In genomic region chr14:77607741-77608302, GRCh38 we compare ENCODE assay signal across 10 cellular contexts. TPM values are rescaled to one million over a fixed set of nuclear protein-coding genes. Genes with fewer than 3 reads are reported as not detected.
DNase-seq lines count a peak whose midpoint lies in the region; ATAC-seq and TF ChIP-seq lines count a peak whose summit lies in the region.
"Had no signal": no experiment of that assay in that cellular context is flagged by ENCODE, and none has a peak within 500 bp of the region (broad histone marks: within the 10 kb centered on the region; RNA-seq: fewer than 3 reads in every experiment).

No MANE protein-coding gene starts in this region.

- DNase-seq in left ventricle myocardium inferior (no peak), T-helper 9 cell (no peak), OCI-LY7 (ENCODE audit: low spot score) (no peak), GM10248 (ENCODE audit: extremely low spot score) (no peak)
- DNase-seq: foreskin fibroblast, PC-3 had no signal

- H3K4me3 ChIP-seq in BLaER1 (no peak overlapping the region), left ventricle myocardium inferior (no peak overlapping the region), gastroesophageal sphincter (no peak overlapping the region), OCI-LY7 (ENCODE audit: low read depth, low read length, poor library complexity, severe bottlenecking) (no peak overlapping the region)

- H3K4me1 Mint-ChIP-seq in T-helper 1 cell treated with Interleukin-12 subunit alpha and Interleukin-12 subunit beta and Interleukin-4 antibody, amounts not matched to agents 30 μg/mL and 1 μg/mL, for 36 hours (ENCODE audit: low read depth): peaks cover 46% of the 10 kb centered on the region

- intact Hi-C loops in left ventricle myocardium inferior (cut with micrococcal nuclease) (no loop called here), OCI-LY7 (cut with micrococcal nuclease; ENCODE audit: unreplicated experiment) (no loop called here)

- peak overlapping the region; percentile 75 for H3K4me3 Mint-ChIP-seq in T-helper 1 cell treated with Interleukin-12 subunit alpha and Interleukin-12 subunit beta and Interleukin-4 antibody, amounts not matched to agents 30 μg/mL and 1 μg/mL, for 36 hours

- H3K4me2 ChIP-seq in BLaER1 (peak overlapping the region; percentile 67), OCI-LY7 (ENCODE audit: low read length) (no peak overlapping the region)

- H3K9me3 Mint-ChIP-seq in T-helper 1 cell treated with Interleukin-12 subunit alpha and Interleukin-12 subunit beta and Interleukin-4 antibody, amounts not matched to agents 30 μg/mL and 1 μg/mL, for 36 hours: no peaks in the 10 kb centered on the region

- H3K27ac Mint-ChIP-seq in T-helper 1 cell treated with Interleukin-12 subunit alpha and Interleukin-12 subunit beta and Interleukin-4 antibody, amounts not matched to agents 30 μg/mL and 1 μg/mL, for 36 hours: peak overlapping the region; percentile 87

- peak overlapping the region; percentile 45 for H3K9ac ChIP-seq in BLaER1

- H3K27me3 ChIP-seq in BLaER1 (no peaks in the 10 kb centered on the region), left ventricle myocardium inferior (ENCODE audit: low read depth) (no peaks in the 10 kb centered on the region), gastroesophageal sphincter (no peaks in the 10 kb centered on the region)

- POLR2A ChIA-PET in OCI-LY7 (lab: Charles Lee): interaction anchor here (0.7 to 1.9 kb wide), 8 partner anchors 9 to 146 kb away, joined by 3 to 6 read pairs (median 5); no protein-coding TSS in a partner anchor
- POLR2A ChIA-PET in GM10248 (lab: Yijun Ruan, JAX): no interaction called here

- TF ChIP-seq CTCF in left ventricle myocardium inferior (IDR thresholded peaks at IDR 0.05; ENCODE audit: borderline replicate concordance): no peak
- no peak for TF ChIP-seq CTCF in gastroesophageal sphincter (IDR thresholded peaks at IDR 0.05)
- TF ChIP-seq CTCF in OCI-LY7 (conservative IDR thresholded peaks at IDR 0.05; ENCODE audit: low read length): no peak
- TF ChIP-seq CTCF in GM10248 (IDR thresholded peaks at IDR 0.05; ENCODE audit: control extremely low read depth, extremely low read depth, low read depth, missing control alignments): no peak

- H3K79me2 ChIP-seq in OCI-LY7 (ENCODE audit: insufficient read depth, low read depth, low read length): peaks cover 99% of the 10 kb centered on the region

- H3K9me2 ChIP-seq in OCI-LY7 (ENCODE audit: insufficient read depth, low read length): no peaks in the 10 kb centered on the region

- no TSS peak for BruUV-seq in OCI-LY7 (replicated peaks; lab: Mats Ljungman, UMichigan)

- H3K9me3 ChIP-seq in BLaER1: no peaks in the 10 kb centered on the region
- no peaks in the 10 kb centered on the region for H3K9me3 ChIP-seq in left ventricle myocardium inferior (replicated peaks)
- no peaks in the 10 kb centered on the region for H3K9me3 ChIP-seq in gastroesophageal sphincter
- no peaks in the 10 kb centered on the region for H3K9me3 ChIP-seq in OCI-LY7 (ENCODE audit: low read length)

- H3K4me1 ChIP-seq in BLaER1 (peaks cover 28% of the 10 kb centered on the region), left ventricle myocardium inferior (peaks cover 27% of the 10 kb centered on the region), gastroesophageal sphincter (peaks cover 0 to 12% (median 0%) of the 10 kb centered on the region in 3 donors), OCI-LY7 (ENCODE audit: insufficient read depth, low read length, poor library complexity, severe bottlenecking) (peaks cover 35% of the 10 kb centered on the region)

- no peak for TF ChIP-seq EP300 in gastroesophageal sphincter (IDR thresholded peaks at IDR 0.05)

- H2AFZ ChIP-seq in OCI-LY7 (ENCODE audit: low read length): no peak overlapping the region

- H3K27me3 Mint-ChIP-seq in T-helper 1 cell treated with Interleukin-12 subunit alpha and Interleukin-12 subunit beta and Interleukin-4 antibody, amounts not matched to agents 30 μg/mL and 1 μg/mL, for 36 hours (ENCODE audit: low read depth): no peaks in the 10 kb centered on the region

- 0 out of 2 replicates have a peak, but pooled peaks cover 4% of the 10 kb centered on the region for H3K36me3 ChIP-seq in BLaER1
- H3K36me3 ChIP-seq in left ventricle myocardium inferior: no peaks in the 10 kb centered on the region
- no peaks in the 10 kb centered on the region for H3K36me3 ChIP-seq in gastroesophageal sphincter
- H3K36me3 ChIP-seq in OCI-LY7 (ENCODE audit: insufficient read depth, low read length): peaks cover 24% of the 10 kb centered on the region

- 53 to 55% methylated on average over 3 to 6 of the region's 9 CpGs for WGBS in gastroesophageal sphincter (ENCODE audit: low coverage in 1 of 2), 2 donors

- H3K36me3 Mint-ChIP-seq in T-helper 1 cell treated with Interleukin-12 subunit alpha and Interleukin-12 subunit beta and Interleukin-4 antibody, amounts not matched to agents 30 μg/mL and 1 μg/mL, for 36 hours (ENCODE audit: low read depth): peaks cover 9% of the 10 kb centered on the region

- no peak for TF ChIP-seq POLR2A in gastroesophageal sphincter (IDR thresholded peaks at IDR 0.05)

- H4K20me1 ChIP-seq in BLaER1: peaks cover 33% of the 10 kb centered on the region; the same call in 1 of the 2 replicates
- peaks cover 6% of the 10 kb centered on the region; the same call in 1 of the 2 replicates for H4K20me1 ChIP-seq in OCI-LY7 (ENCODE audit: insufficient read depth, low read length)

- ATAC-seq in GM21381 (IDR thresholded peaks at IDR 0.05; ENCODE audit: unreplicated experiment) (peak; percentile 62), gastroesophageal sphincter (no peak)
- ATAC-seq: PC-3 had no signal

- CTCF ChIA-PET in OCI-LY7 (lab: Charles Lee; ENCODE audit: unreplicated experiment): interaction anchor here (0.9 kb wide), 1 partner anchor 10 kb away, joined by 3 read pairs; no protein-coding TSS in a partner anchor
- CTCF ChIA-PET in GM10248 (lab: Yijun Ruan, JAX): interaction anchor here (0.7 to 2.1 kb wide), 10 partner anchors 10 to 292 kb away, joined by 3 to 8 read pairs (median 3); partner anchors contain the start of gene SNW1

- H3K27ac ChIP-seq in BLaER1 (peak overlapping the region; percentile 51), left ventricle myocardium inferior (replicated peaks) (peak overlapping the region; percentile 10), gastroesophageal sphincter (no peak overlapping the region), OCI-LY7 (ENCODE audit: low read depth, low read length, poor library complexity, severe bottlenecking) (no peak overlapping the region)

RNA-seq across cellular contexts. Expression of gene SPTLC2, which starts 8.6 kb away (rescaled TPM):
- 11.5 TPM for total RNA-seq in left ventricle myocardium inferior
- total RNA-seq in gastroesophageal sphincter: 10 to 100 TPM; 13.2 to 35.2 (median 20.5) TPM
- total RNA-seq in OCI-LY7 (2014; rRNA removed; shearing (Covaris generic)): 14.7 and 19.6 TPM in 2 replicates
- total RNA-seq in OCI-LY7 (2022): 36.8 and 45.1 TPM in 2 replicates

Comparison
In these comparisons a context has a peak if more than half of its experiments do, and no peak if none do; other contexts are left out.
1. H3K27ac ChIP-seq: peak in BLaER1 (single experiment) and left ventricle myocardium inferior (single experiment); none in gastroesophageal sphincter (0 of 4) and OCI-LY7 (single experiment).